Comparison of ENCODE assay signal across 18 cellular contexts in the genomic region with DNA sequence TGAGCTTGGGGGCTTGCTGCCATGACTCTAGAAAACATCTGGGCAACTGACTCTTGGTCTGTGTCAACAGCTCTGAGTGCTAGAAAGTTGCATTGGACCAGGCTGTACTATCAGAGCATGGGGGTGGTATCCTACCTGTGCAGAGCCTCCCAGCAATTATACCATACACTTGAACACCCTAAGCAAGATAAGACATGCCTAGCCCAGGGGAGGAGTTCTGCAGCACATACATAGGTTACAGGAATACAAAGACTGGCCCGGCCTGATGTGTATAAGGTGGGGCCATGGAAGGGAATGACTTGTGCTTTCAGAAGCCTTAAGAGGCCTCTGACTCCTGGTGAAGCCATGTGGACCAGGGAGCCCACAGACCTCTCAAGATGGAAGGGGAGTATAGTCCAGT. TPM values are rescaled to one million over a fixed set of nuclear protein-coding genes. Genes with fewer than 3 reads are reported as not detected.
DNase-seq lines count a peak whose midpoint lies in the region; ATAC-seq and TF ChIP-seq lines count a peak whose summit lies in the region.
"Had no signal": no experiment of that assay in that cellular context is flagged by ENCODE, and none has a peak within 500 bp of the region (broad histone marks: within the 10 kb centered on the region; RNA-seq: fewer than 3 reads in every experiment).

No MANE protein-coding gene starts in this region.

- H3K36me3 ChIP-seq in esophagus muscularis mucosa, result no peaks in the 10 kb centered on the region
- H3K36me3 ChIP-seq: BLaER1, MG63 had no signal

- H3K9me3 Mint-ChIP-seq in stimulated activated effector memory CD8-positive, alpha-beta T cell treated with anti-CD3 and anti-CD28 coated beads, Interleukin-12 subunit alpha, Interleukin-12 subunit beta, amount 100 ng/mL, for 72 hours, result no peaks in the 10 kb centered on the region

- no CpG with 5 or more reads among the region's 1 CpG for WGBS in esophagus muscularis mucosa

- TF ChIP-seq POLR2A in esophagus muscularis mucosa (IDR thresholded peaks at IDR 0.05; ENCODE audit: low read depth), result no peak

- peak; percentile 31 for ATAC-seq in stimulated activated effector memory CD8-positive, alpha-beta T cell treated with anti-CD3 and anti-CD28 coated beads, Interleukin-12 subunit alpha, Interleukin-12 subunit beta, amount 100 ng/mL, for 72 hours
- ATAC-seq in GM18517 (IDR thresholded peaks at IDR 0.05; ENCODE audit: unreplicated experiment) (no peak), HG03135 (IDR thresholded peaks at IDR 0.05; ENCODE audit: unreplicated experiment) (no peak)

- H3K36me3 Mint-ChIP-seq in stimulated activated effector memory CD8-positive, alpha-beta T cell treated with anti-CD3 and anti-CD28 coated beads, Interleukin-12 subunit alpha, Interleukin-12 subunit beta, amount 100 ng/mL, for 72 hours, result no peaks in the 10 kb centered on the region
- H3K36me3 Mint-ChIP-seq: CD8-positive, alpha-beta memory T cell had no signal

- no peak overlapping the region for H3K27ac ChIP-seq in esophagus muscularis mucosa (replicated peaks in 1 of 4)
- H3K27ac ChIP-seq: BLaER1 had no signal

- peak; percentile 55 for DNase-seq in NCI-H2171 treated with DMSO at 0.1 percent for 48 hours (lab: John Stamatoyannopoulos, UW)
- DNase-seq in NCI-H2171 (lab: John Stamatoyannopoulos, UW), result no peak
- DNase-seq in NCI-H510A treated with DMSO at 0.1 percent for 48 hours (lab: John Stamatoyannopoulos, UW), result peak; percentile 87
- DNase-seq in esophagus muscularis mucosa (ENCODE audit: extremely low spot score), result peak; percentile 88
- DNase-seq in stimulated activated effector memory CD8-positive, alpha-beta T cell treated with anti-CD3 and anti-CD28 coated beads, Interleukin-12 subunit alpha, Interleukin-12 subunit beta, amount 100 ng/mL, for 72 hours (ENCODE audit: low spot score in 2 of 2), result peak in 1 of 2 donors; percentile 10
- DNase-seq in middle frontal gyrus (ENCODE audit: extremely low spot score, low spot score), result no peak
- DNase-seq: 8988T; CD8-positive, alpha-beta memory T cell; GF-D8; GOT3; MG63; NCI-H1092 treated with DMSO at 0.1 percent for 48 hours; NCI-H1930; NCI-H446; NCI-H774 had no signal

- H3K27me3 ChIP-seq in esophagus muscularis mucosa, result no peaks in the 10 kb centered on the region
- H3K27me3 ChIP-seq: BLaER1, MG63 had no signal

- intact Hi-C loops in esophagus muscularis mucosa (cut with DNase I), result no loop called here

- no peak overlapping the region for H3K4me3 Mint-ChIP-seq in stimulated activated effector memory CD8-positive, alpha-beta T cell treated with anti-CD3 and anti-CD28 coated beads, Interleukin-12 subunit alpha, Interleukin-12 subunit beta, amount 100 ng/mL, for 72 hours
- H3K4me3 Mint-ChIP-seq: CD8-positive, alpha-beta memory T cell had no signal

- TF ChIP-seq EP300 in esophagus muscularis mucosa (IDR thresholded peaks at IDR 0.05), result no peak

- TF ChIP-seq CTCF in esophagus muscularis mucosa (IDR thresholded peaks at IDR 0.05), result no peak

- no peak overlapping the region for H3K27ac Mint-ChIP-seq in stimulated activated effector memory CD8-positive, alpha-beta T cell treated with anti-CD3 and anti-CD28 coated beads, Interleukin-12 subunit alpha, Interleukin-12 subunit beta, amount 100 ng/mL, for 72 hours
- H3K27ac Mint-ChIP-seq: CD8-positive, alpha-beta memory T cell had no signal

- H3K9me3 ChIP-seq in esophagus muscularis mucosa, result no peaks in the 10 kb centered on the region
- H3K9me3 ChIP-seq: BLaER1, MG63 had no signal

- no peaks in the 10 kb centered on the region for H3K4me1 Mint-ChIP-seq in stimulated activated effector memory CD8-positive, alpha-beta T cell treated with anti-CD3 and anti-CD28 coated beads, Interleukin-12 subunit alpha, Interleukin-12 subunit beta, amount 100 ng/mL, for 72 hours
- H3K4me1 Mint-ChIP-seq: CD8-positive, alpha-beta memory T cell had no signal

- no peaks in the 10 kb centered on the region for H3K4me1 ChIP-seq in esophagus muscularis mucosa
- H3K4me1 ChIP-seq: BLaER1 had no signal

- H3K4me3 ChIP-seq in esophagus muscularis mucosa, result no peak overlapping the region
- H3K4me3 ChIP-seq: BLaER1, MG63 had no signal

RNA-seq across cellular contexts. Expression of gene MOCS1, which starts 11.4 kb away (rescaled TPM):
- 10 to 100 TPM; 19.1 to 37.3 (median 28.0) TPM for total RNA-seq in esophagus muscularis mucosa

Comparison
In these comparisons a context has a peak if more than half of its experiments do, and no peak if none do; other contexts are left out.
1. DNase-seq: peak in NCI-H2171 treated with DMSO at 0.1 percent for 48 hours (single experiment), NCI-H510A treated with DMSO at 0.1 percent for 48 hours (single experiment) and esophagus muscularis mucosa (single experiment); none in NCI-H2171 (single experiment) and middle frontal gyrus (single experiment).